In the genomic region with DNA sequence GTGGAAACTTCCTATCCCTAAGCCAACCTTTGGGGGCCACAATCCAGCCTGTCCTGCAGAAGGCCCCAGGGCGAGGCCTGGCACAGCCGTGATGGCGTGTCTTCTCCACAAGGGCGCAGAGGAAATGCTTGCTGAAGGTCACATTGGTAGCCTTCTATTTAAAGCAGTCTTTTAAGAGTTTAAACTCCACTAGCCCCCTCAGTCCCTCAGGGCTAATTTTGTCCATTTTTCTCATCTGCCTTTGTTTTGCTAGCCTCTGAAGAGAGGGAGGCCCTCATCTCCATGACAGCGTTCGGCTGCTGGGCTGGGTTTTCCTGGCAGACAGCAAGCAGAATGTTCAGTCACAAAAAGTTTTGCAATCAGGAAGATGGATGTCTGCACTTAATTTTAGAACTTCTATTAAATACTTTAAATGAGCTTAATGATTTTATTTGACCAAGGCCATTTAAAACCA, we compare ENCODE assay signal across 12 cellular contexts. TPM values are rescaled to one million over a fixed set of nuclear protein-coding genes. Genes with fewer than 3 reads are reported as not detected.
DNase-seq lines count a peak whose midpoint lies in the region; ATAC-seq and TF ChIP-seq lines count a peak whose summit lies in the region.
"Had no signal": no experiment of that assay in that cellular context is flagged by ENCODE, and none has a peak within 500 bp of the region (broad histone marks: within the 10 kb centered on the region; RNA-seq: fewer than 3 reads in every experiment).

No MANE protein-coding gene starts in this region.

- WGBS in hepatocyte (ENCODE audit: low lambda C conversion rate, missing lambda C conversion rate) = 59% methylated on average over 6 of the region's 6 CpGs

- peak; percentile 59 for TF ChIP-seq CTCF in brain microvascular endothelial cell (IDR thresholded peaks at IDR 0.05; ENCODE audit: low read depth, low read length, missing control alignments)
- TF ChIP-seq CTCF in hepatocyte (IDR thresholded peaks at IDR 0.05; ENCODE audit: poor library complexity) = no peak

- H3K4me3 Mint-ChIP-seq in immature natural killer cell = no peak overlapping the region
- H3K4me3 Mint-ChIP-seq in natural killer cell treated with Interleukin-12 subunit alpha and Interleukin-12 subunit beta and Interleukin-15 and Interleukin-18, amount 100 ng/mL, for 72 hours = no peak overlapping the region
- H3K4me3 Mint-ChIP-seq: natural killer cell had no signal

- H3K27ac ChIP-seq in brain microvascular endothelial cell (peak overlapping the region; percentile 60), hepatocyte (peak overlapping the region; percentile 79), rectal smooth muscle tissue (ENCODE audit: low read depth, low read length) (peak overlapping the region; percentile 38)
- H3K27ac ChIP-seq: VCaP had no signal

- H3K27me3 ChIP-seq in brain microvascular endothelial cell (replicated peaks) (no peaks in the 10 kb centered on the region), hepatocyte (no peaks in the 10 kb centered on the region), rectal smooth muscle tissue (ENCODE audit: control insufficient read depth, insufficient read depth, low read length) (no peaks in the 10 kb centered on the region)

- H3K9me3 ChIP-seq in hepatocyte (ENCODE audit: low read depth) = no peaks in the 10 kb centered on the region

- H3K79me2 ChIP-seq in hepatocyte = peaks cover 38% of the 10 kb centered on the region

- H3K36me3 ChIP-seq in brain microvascular endothelial cell (replicated peaks) (peaks cover 8% of the 10 kb centered on the region), hepatocyte (replicated peaks; ENCODE audit: insufficient read depth, low read depth) (no peaks in the 10 kb centered on the region), rectal smooth muscle tissue (ENCODE audit: control insufficient read depth, insufficient read depth, low read length) (no peaks in the 10 kb centered on the region)

- DNase-seq in COLO829 (ENCODE audit: low spot score) = peak; percentile 87
- DNase-seq in brain microvascular endothelial cell = peak; percentile 71
- DNase-seq in hepatocyte (ENCODE audit: low spot score) = peak; percentile 33
- DNase-seq in immature natural killer cell = no peak
- DNase-seq in KBM-7 = no peak
- DNase-seq in natural killer cell treated with Interleukin-12 subunit alpha and Interleukin-12 subunit beta and Interleukin-15 and Interleukin-18, amount 100 ng/mL, for 72 hours (ENCODE audit: low spot score) = no peak
- DNase-seq: amniotic stem cell, natural killer cell, NCI-H2107 had no signal

- H3K27ac Mint-ChIP-seq in immature natural killer cell = no peak overlapping the region
- no peak overlapping the region for H3K27ac Mint-ChIP-seq in natural killer cell treated with Interleukin-12 subunit alpha and Interleukin-12 subunit beta and Interleukin-15 and Interleukin-18, amount 100 ng/mL, for 72 hours
- H3K27ac Mint-ChIP-seq: natural killer cell had no signal

- no peaks in the 10 kb centered on the region for H3K9me3 Mint-ChIP-seq in immature natural killer cell
- no peaks in the 10 kb centered on the region for H3K9me3 Mint-ChIP-seq in natural killer cell treated with Interleukin-12 subunit alpha and Interleukin-12 subunit beta and Interleukin-15 and Interleukin-18, amount 100 ng/mL, for 72 hours
- H3K9me3 Mint-ChIP-seq: natural killer cell had no signal

- in situ Hi-C loops in brain microvascular endothelial cell (cut with HindIII; ENCODE audit: low pct_ligation_motif_present, low sequenced_read_pairs) = no loop called here
- in situ Hi-C loops in KBM-7 (cut with MboI; ENCODE audit: low pct_unique_long_range_greater_than_20kb, low sequenced_read_pairs) = no loop called here

- no peak for ATAC-seq in natural killer cell treated with Interleukin-12 subunit alpha and Interleukin-12 subunit beta and Interleukin-15 and Interleukin-18, amount 100 ng/mL, for 72 hours
- ATAC-seq in HG03439 (IDR thresholded peaks at IDR 0.05; ENCODE audit: unreplicated experiment) = no peak
- ATAC-seq: natural killer cell had no signal

- H4K20me1 ChIP-seq in hepatocyte (ENCODE audit: insufficient read depth, poor library complexity, severe bottlenecking) = no peaks in the 10 kb centered on the region

- peaks cover 0 to 6% (median 0%) of the 10 kb centered on the region in 3 donors for H3K27me3 Mint-ChIP-seq in immature natural killer cell (ENCODE audit: low read depth in 3 of 3)
- no peaks in the 10 kb centered on the region for H3K27me3 Mint-ChIP-seq in natural killer cell treated with Interleukin-12 subunit alpha and Interleukin-12 subunit beta and Interleukin-15 and Interleukin-18, amount 100 ng/mL, for 72 hours

- H3K9me2 ChIP-seq in hepatocyte (replicated peaks; ENCODE audit: insufficient read depth) = no peaks in the 10 kb centered on the region

- H3K4me3 ChIP-seq in brain microvascular endothelial cell (ENCODE audit: low read depth, low read length) (no peak overlapping the region), hepatocyte (no peak overlapping the region), rectal smooth muscle tissue (ENCODE audit: low read length) (no peak overlapping the region)

- H3K4me1 Mint-ChIP-seq in immature natural killer cell = peaks cover 13 to 28% of the 10 kb centered on the region in 2 donors
- H3K4me1 Mint-ChIP-seq in natural killer cell treated with Interleukin-12 subunit alpha and Interleukin-12 subunit beta and Interleukin-15 and Interleukin-18, amount 100 ng/mL, for 72 hours (ENCODE audit: low read depth in 2 of 2) = peaks cover 13 to 14% of the 10 kb centered on the region in 2 donors

- H3K4me1 ChIP-seq in hepatocyte (ENCODE audit: insufficient read depth) = peaks cover 55% of the 10 kb centered on the region
- peaks cover 14% of the 10 kb centered on the region for H3K4me1 ChIP-seq in rectal smooth muscle tissue (ENCODE audit: control insufficient read depth, insufficient read depth, low read length)

- peak overlapping the region; percentile 55 for H3K4me2 ChIP-seq in hepatocyte

- no peak overlapping the region for H2AFZ ChIP-seq in hepatocyte

- H3K36me3 Mint-ChIP-seq in immature natural killer cell = no peaks in the 10 kb centered on the region
- no peaks in the 10 kb centered on the region for H3K36me3 Mint-ChIP-seq in natural killer cell treated with Interleukin-12 subunit alpha and Interleukin-12 subunit beta and Interleukin-15 and Interleukin-18, amount 100 ng/mL, for 72 hours
- H3K36me3 Mint-ChIP-seq: natural killer cell had no signal

- H3K9ac ChIP-seq in rectal smooth muscle tissue (ENCODE audit: low read length) = no peak overlapping the region

RNA-seq across cellular contexts. Expression of a gene that starts 40.8 kb away (rescaled TPM):
- total RNA-seq in hepatocyte = 30.7 and 33.0 TPM in 2 replicates
- polyA plus RNA-seq in hepatocyte (20.2 and 22.2 TPM in 2 replicates), immature natural killer cell (under 1 TPM in 2 of 3 donors, not detected in 1; 0.19 to 0.61 TPM)
- not detected for total RNA-seq in natural killer cell treated with Interleukin-12 subunit alpha and Interleukin-12 subunit beta and Interleukin-15 and Interleukin-18, amount 100 ng/mL, for 72 hours
- total RNA-seq: natural killer cell had no signal

Comparison
In these comparisons a context has a peak if more than half of its experiments do, and no peak if none do; other contexts are left out.
1. DNase-seq: peak in COLO829 (single experiment), brain microvascular endothelial cell (single experiment) and hepatocyte (single experiment); none in immature natural killer cell (0 of 3), KBM-7 (single experiment) and natural killer cell treated with Interleukin-12 subunit alpha and Interleukin-12 subunit beta and Interleukin-15 and Interleukin-18, amount 100 ng/mL, for 72 hours (single experiment).
2. RNA of a gene that starts 40.8 kb away (total RNA-seq): 30.7 to 33.0 TPM in hepatocyte; not detected in natural killer cell treated with Interleukin-12 subunit alpha and Interleukin-12 subunit beta and Interleukin-15 and Interleukin-18, amount 100 ng/mL, for 72 hours; every median in the first group is over 10 times any median in the second.
3. Peak in every context shown above with its lines, with median percentiles within 50 percentile points of each other: H3K27ac ChIP-seq.